ENCODE assay signal across 11 cellular contexts in the genomic region with DNA sequence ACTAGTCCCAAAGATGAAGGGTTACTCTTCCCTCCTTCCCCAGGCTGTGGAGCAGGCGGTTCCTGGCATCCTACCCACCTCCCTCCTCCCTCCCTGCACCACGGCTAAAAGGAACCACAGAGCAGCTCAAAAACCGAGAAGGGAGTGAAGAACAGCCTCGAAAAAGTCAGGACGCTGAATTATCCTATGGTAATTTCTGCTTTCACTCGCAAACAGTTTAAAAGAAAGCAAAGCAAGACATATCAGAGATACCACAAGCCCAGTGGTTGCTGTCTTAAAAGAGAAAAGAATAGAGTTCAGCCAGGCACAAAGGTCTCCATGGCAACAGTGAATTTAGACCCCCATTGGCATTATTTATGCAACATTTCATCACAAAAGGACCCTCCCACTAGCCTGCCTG.
DNase-seq lines count a peak whose midpoint lies in the region; ATAC-seq and TF ChIP-seq lines count a peak whose summit lies in the region.
"Had no signal": no experiment of that assay in that cellular context is flagged by ENCODE, and none has a peak within 500 bp of the region (broad histone marks: within the 10 kb centered on the region; RNA-seq: fewer than 3 reads in every experiment).

No MANE protein-coding gene starts in this region.

- no peaks in the 10 kb centered on the region for H3K9me2 ChIP-seq in hepatocyte (replicated peaks; ENCODE audit: insufficient read depth)

- peaks cover 48% of the 10 kb centered on the region for H3K4me1 Mint-ChIP-seq in neural progenitor cell
- peaks cover 0 to 2% (median under 1%) of the 10 kb centered on the region in 4 donors for H3K4me1 Mint-ChIP-seq in CD4-positive, alpha-beta memory T cell
- H3K4me1 Mint-ChIP-seq: naive thymus-derived CD4-positive, alpha-beta T cell had no signal

- peak overlapping the region; percentile 47 for H3K4me2 ChIP-seq in hepatocyte
- H3K4me2 ChIP-seq in neural progenitor cell, result peak overlapping the region; percentile 74

- no peaks in the 10 kb centered on the region for H4K20me1 ChIP-seq in hepatocyte (ENCODE audit: insufficient read depth, poor library complexity, severe bottlenecking)
- H4K20me1 ChIP-seq in neural progenitor cell (ENCODE audit: low read depth), result no peaks in the 10 kb centered on the region

- TF ChIP-seq CTCF in HEK293 (tag by site-specific recombination; IDR thresholded peaks at IDR 0.05), result no peak
- no peak for TF ChIP-seq CTCF in hepatocyte (IDR thresholded peaks at IDR 0.05; ENCODE audit: poor library complexity)
- TF ChIP-seq CTCF in neural progenitor cell (IDR thresholded peaks at IDR 0.05), result no peak
- no peak for TF ChIP-seq CTCF in uterus (IDR thresholded peaks at IDR 0.05)

- H3K9me3 Mint-ChIP-seq in neural progenitor cell, result peaks cover 12% of the 10 kb centered on the region
- peaks cover 0 to 6% (median 3%) of the 10 kb centered on the region in 8 donors for H3K9me3 Mint-ChIP-seq in CD4-positive, alpha-beta memory T cell

- peak overlapping the region; percentile 24 for H3K9ac ChIP-seq in adipocyte (ENCODE audit: low read length)
- no peak overlapping the region for H3K9ac ChIP-seq in neural progenitor cell

- H3F3A ChIP-seq in neural progenitor cell (ENCODE audit: low read depth), result peaks cover 25% of the 10 kb centered on the region

- POLR2A ChIA-PET in HEK293 (lab: Yijun Ruan, JAX), result no interaction called here
- POLR2A ChIA-PET in CD4-positive, alpha-beta memory T cell (lab: Charles Lee; ENCODE audit: partially characterized antibody), result no interaction called here

- 31% methylated on average over 6 of the region's 6 CpGs for WGBS in hepatocyte (ENCODE audit: low lambda C conversion rate, missing lambda C conversion rate)

- CTCF ChIA-PET in HEK293 (lab: Yijun Ruan, JAX), result no interaction called here
- CTCF ChIA-PET in CD4-positive, alpha-beta memory T cell (lab: Charles Lee; ENCODE audit: partially characterized antibody), result no interaction called here

- no peaks in the 10 kb centered on the region for H3K4me1 ChIP-seq in HEK293 (ENCODE audit: control insufficient read depth, insufficient read depth, low read length)
- peaks cover 6% of the 10 kb centered on the region for H3K4me1 ChIP-seq in adipocyte (ENCODE audit: control insufficient read depth, insufficient read depth, low read length)
- H3K4me1 ChIP-seq in hepatocyte (ENCODE audit: insufficient read depth), result peaks cover 4% of the 10 kb centered on the region
- peaks cover 26% of the 10 kb centered on the region for H3K4me1 ChIP-seq in neural progenitor cell
- H3K4me1 ChIP-seq in CD4-positive, alpha-beta memory T cell (ENCODE audit: insufficient read depth, low read length), result no peaks in the 10 kb centered on the region
- no peaks in the 10 kb centered on the region for H3K4me1 ChIP-seq in uterus
- H3K4me1 ChIP-seq: BE2C, gastroesophageal sphincter had no signal

- no peak for TF ChIP-seq POLR2A in uterus (IDR thresholded peaks at IDR 0.05)

- H3K36me3 ChIP-seq in HEK293 (ENCODE audit: control insufficient read depth in 2 of 2, insufficient read depth in 1 of 2, low read length in 2 of 2) (no peaks in the 10 kb centered on the region), adipocyte (ENCODE audit: control insufficient read depth, insufficient read depth, low read length, severe bottlenecking) (no peaks in the 10 kb centered on the region), hepatocyte (replicated peaks; ENCODE audit: insufficient read depth, low read depth) (no peaks in the 10 kb centered on the region), neural progenitor cell (no peaks in the 10 kb centered on the region), uterus (no peaks in the 10 kb centered on the region)
- no peaks in the 10 kb centered on the region for H3K36me3 ChIP-seq in CD4-positive, alpha-beta memory T cell (ENCODE audit: insufficient read depth, low read length)
- H3K36me3 ChIP-seq: BE2C, gastroesophageal sphincter had no signal

- H3K36me3 Mint-ChIP-seq in neural progenitor cell, result peaks cover 13% of the 10 kb centered on the region
- no peaks in the 10 kb centered on the region for H3K36me3 Mint-ChIP-seq in CD4-positive, alpha-beta memory T cell
- H3K36me3 Mint-ChIP-seq: naive thymus-derived CD4-positive, alpha-beta T cell had no signal

- intact Hi-C loops in CD4-positive, alpha-beta memory T cell (cut with micrococcal nuclease), result no loop called here
- intact Hi-C loops in uterus (cut with DNase I; ENCODE audit: low total_unique reads), result no loop called here

- ATAC-seq in HG02759 (IDR thresholded peaks at IDR 0.05; ENCODE audit: unreplicated experiment), result no peak
- no peak for ATAC-seq in left lobe of liver
- ATAC-seq: gastroesophageal sphincter; naive thymus-derived CD4-positive, alpha-beta T cell had no signal

- peak overlapping the region; percentile 2 for H2AFZ ChIP-seq in hepatocyte
- H2AFZ ChIP-seq in neural progenitor cell (replicated peaks), result peak overlapping the region; percentile 66

- H3K27me3 Mint-ChIP-seq in neural progenitor cell (ENCODE audit: insufficient read depth, low read depth), result no peaks in the 10 kb centered on the region
- peaks cover 0 to 2% of the 10 kb centered on the region in 2 donors for H3K27me3 Mint-ChIP-seq in CD4-positive, alpha-beta memory T cell

- peak overlapping the region; percentile 100 for H3K27ac Mint-ChIP-seq in neural progenitor cell
- no peak overlapping the region for H3K27ac Mint-ChIP-seq in CD4-positive, alpha-beta memory T cell
- H3K27ac Mint-ChIP-seq: naive thymus-derived CD4-positive, alpha-beta T cell had no signal

- no peaks in the 10 kb centered on the region for H3K27me3 ChIP-seq in adipocyte (replicated peaks; ENCODE audit: control insufficient read depth, insufficient read depth, low read length)
- no peaks in the 10 kb centered on the region for H3K27me3 ChIP-seq in hepatocyte
- H3K27me3 ChIP-seq in neural progenitor cell, result no peaks in the 10 kb centered on the region
- H3K27me3 ChIP-seq in CD4-positive, alpha-beta memory T cell (ENCODE audit: insufficient read depth, low read length), result no peaks in the 10 kb centered on the region
- H3K27me3 ChIP-seq in uterus, result no peaks in the 10 kb centered on the region
- H3K27me3 ChIP-seq: BE2C had no signal

- H3K4me3 Mint-ChIP-seq in neural progenitor cell, result peak overlapping the region; percentile 88
- H3K4me3 Mint-ChIP-seq in CD4-positive, alpha-beta memory T cell, result no peak overlapping the region
- H3K4me3 Mint-ChIP-seq: naive thymus-derived CD4-positive, alpha-beta T cell had no signal

- H3K4me3 ChIP-seq in HEK293 (ENCODE audit: low read depth, low read length) (peak overlapping the region; percentile 13; the same call in 1 of the 2 replicates), adipocyte (ENCODE audit: low read length) (peak overlapping the region; percentile 71), hepatocyte (no peak overlapping the region), neural progenitor cell (peak overlapping the region; percentile 41), uterus (no peak overlapping the region)
- no peak overlapping the region for H3K4me3 ChIP-seq in CD4-positive, alpha-beta memory T cell (ENCODE audit: low read length in 2 of 2)

- H3K9me3 ChIP-seq in HEK293 (ENCODE audit: control insufficient read depth, insufficient read depth, low read depth, low read length) (no peaks in the 10 kb centered on the region), adipocyte (ENCODE audit: control insufficient read depth, low read length) (no peaks in the 10 kb centered on the region), hepatocyte (ENCODE audit: low read depth) (no peaks in the 10 kb centered on the region), neural progenitor cell (ENCODE audit: low read depth) (no peaks in the 10 kb centered on the region), uterus (no peaks in the 10 kb centered on the region)
- H3K9me3 ChIP-seq in CD4-positive, alpha-beta memory T cell (ENCODE audit: control insufficient read depth in 1 of 2, low read length in 2 of 2), result no peaks in the 10 kb centered on the region
- H3K9me3 ChIP-seq: BE2C, gastroesophageal sphincter had no signal

- DNase-seq in adipocyte (ENCODE audit: low read depth) (no peak), hepatocyte (ENCODE audit: low spot score) (no peak), neural progenitor cell (ENCODE audit: low spot score) (peak; percentile 93), left lobe of liver (ENCODE audit: low spot score) (no peak), uterus (no peak)
- no peak for DNase-seq in CD4-positive, alpha-beta memory T cell
- DNase-seq: BE2C; naive thymus-derived CD4-positive, alpha-beta T cell had no signal

- H3K27ac ChIP-seq in HEK293 (ENCODE audit: extremely low read depth, low read depth, low read length) (no peak overlapping the region), hepatocyte (no peak overlapping the region), neural progenitor cell (peak overlapping the region; percentile 88), uterus (no peak overlapping the region)
- no peak overlapping the region for H3K27ac ChIP-seq in CD4-positive, alpha-beta memory T cell (ENCODE audit: low read depth, low read length)
- H3K27ac ChIP-seq: gastroesophageal sphincter had no signal

- no peaks in the 10 kb centered on the region for H3K79me2 ChIP-seq in hepatocyte
- peaks cover 28% of the 10 kb centered on the region for H3K79me2 ChIP-seq in neural progenitor cell (ENCODE audit: low read depth)

TF ChIP-seq in HEK293, 187 proteins besides CTCF, POLR2A, EP300 and RAD21:
- TF ChIP-seq ZNF341 (tag by site-specific recombination; IDR thresholded peaks at IDR 0.05; ENCODE audit: low read depth), result peak; percentile 29; the same call in 1 of the 2 replicates
- TF ChIP-seq, protein P1, sequence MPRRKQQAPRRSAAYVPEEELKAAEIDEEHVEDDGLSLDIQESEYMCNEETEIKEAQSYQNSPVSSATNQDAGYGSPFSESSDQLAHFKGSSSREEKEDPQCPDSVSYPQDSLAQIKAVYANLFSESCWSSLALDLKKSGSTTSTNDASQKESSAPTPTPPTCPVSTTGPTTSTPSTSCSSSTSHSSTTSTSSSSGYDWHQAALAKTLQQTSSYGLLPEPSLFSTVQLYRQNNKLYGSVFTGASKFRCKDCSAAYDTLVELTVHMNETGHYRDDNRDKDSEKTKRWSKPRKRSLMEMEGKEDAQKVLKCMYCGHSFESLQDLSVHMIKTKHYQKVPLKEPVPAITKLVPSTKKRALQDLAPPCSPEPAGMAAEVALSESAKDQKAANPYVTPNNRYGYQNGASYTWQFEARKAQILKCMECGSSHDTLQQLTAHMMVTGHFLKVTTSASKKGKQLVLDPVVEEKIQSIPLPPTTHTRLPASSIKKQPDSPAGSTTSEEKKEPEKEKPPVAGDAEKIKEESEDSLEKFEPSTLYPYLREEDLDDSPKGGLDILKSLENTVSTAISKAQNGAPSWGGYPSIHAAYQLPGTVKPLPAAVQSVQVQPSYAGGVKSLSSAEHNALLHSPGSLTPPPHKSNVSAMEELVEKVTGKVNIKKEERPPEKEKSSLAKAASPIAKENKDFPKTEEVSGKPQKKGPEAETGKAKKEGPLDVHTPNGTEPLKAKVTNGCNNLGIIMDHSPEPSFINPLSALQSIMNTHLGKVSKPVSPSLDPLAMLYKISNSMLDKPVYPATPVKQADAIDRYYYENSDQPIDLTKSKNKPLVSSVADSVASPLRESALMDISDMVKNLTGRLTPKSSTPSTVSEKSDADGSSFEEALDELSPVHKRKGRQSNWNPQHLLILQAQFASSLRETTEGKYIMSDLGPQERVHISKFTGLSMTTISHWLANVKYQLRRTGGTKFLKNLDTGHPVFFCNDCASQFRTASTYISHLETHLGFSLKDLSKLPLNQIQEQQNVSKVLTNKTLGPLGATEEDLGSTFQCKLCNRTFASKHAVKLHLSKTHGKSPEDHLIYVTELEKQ (tag by site-specific recombination; IDR thresholded peaks at IDR 0.05; ENCODE audit: borderline replicate concordance), result no peak
TF ChIP-seq in HEK293: peak in this region for 1.

Comparison
In these comparisons a context has a peak if more than half of its experiments do, and no peak if none do; other contexts are left out.
1. H3K4me3 ChIP-seq: peak in HEK293 (single experiment), adipocyte (single experiment) and neural progenitor cell (single experiment); none in hepatocyte (single experiment), CD4-positive, alpha-beta memory T cell (0 of 2) and uterus (0 of 2).